Comparison of ENCODE assay signal across 38 cellular contexts in the genomic region with DNA sequence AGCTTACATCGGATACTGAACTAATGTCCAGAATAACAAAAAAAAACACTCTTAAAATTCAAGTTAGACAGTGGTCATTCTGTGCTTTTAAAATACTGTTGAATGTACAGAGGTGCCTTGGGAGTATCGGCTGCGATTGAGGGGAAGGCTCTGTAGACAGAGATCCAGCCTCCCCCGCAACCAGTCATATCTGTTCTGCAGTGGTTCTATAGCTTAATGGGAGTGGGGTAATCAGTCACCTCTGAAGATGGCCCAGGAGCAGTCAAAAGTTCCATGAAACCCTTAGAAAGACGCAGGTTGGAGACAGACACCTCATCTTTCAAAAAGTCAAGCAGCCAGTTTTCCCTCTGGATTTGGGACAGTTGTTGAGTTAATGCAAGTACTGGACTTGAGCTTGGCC.
"Had no signal": no experiment of that assay in that cellular context is flagged by ENCODE, and none has a peak within 500 bp of the region (broad histone marks: within the 10 kb centered on the region; RNA-seq: fewer than 3 reads in every experiment).

No MANE protein-coding gene starts in this region.

- H3K27me3 Mint-ChIP-seq: activated B cell treated with CpG ODN at 0.5 μM for 24 hours; activated CD4-positive, alpha-beta memory T cell treated with anti-CD3 and anti-CD28 coated beads for 36 hours; activated CD8-positive, alpha-beta T cell treated with anti-CD3 and anti-CD28 coated beads for 36 hours; activated naive CD4-positive, alpha-beta T cell treated with anti-CD3 and anti-CD28 coated beads, Interleukin-2, amount 10 ng/mL, durations not matched to agents 7 days and 5 days; activated naive CD4-positive, alpha-beta T cell treated with anti-CD3 and anti-CD28 coated beads, Interleukin-2, amount 50 U/mL, for 24 hours; activated naive CD8-positive, alpha-beta T cell; activated naive CD8-positive, alpha-beta T cell treated with anti-CD3 and anti-CD28 coated beads, Interleukin-2, amount 50 U/mL, for 24 hours; central memory CD8-positive, alpha-beta T cell had no signal

- ATAC-seq: activated CD8-positive, alpha-beta T cell treated with anti-CD3 and anti-CD28 coated beads for 36 hours; activated naive CD8-positive, alpha-beta T cell treated with anti-CD3 and anti-CD28 coated beads, Interleukin-2, amount 50 U/mL, for 24 hours; activated T-cell treated with anti-CD3 and anti-CD28 coated beads, Interleukin-2, amount 50 U/mL, for 4 hours had no signal

- H3K9me3 ChIP-seq: ascending aorta had no signal

- H3K27ac Mint-ChIP-seq: activated B cell treated with CpG ODN at 0.5 μM for 24 hours; activated CD4-positive, alpha-beta memory T cell treated with anti-CD3 and anti-CD28 coated beads for 36 hours; activated CD8-positive, alpha-beta T cell treated with anti-CD3 and anti-CD28 coated beads for 36 hours; activated naive CD4-positive, alpha-beta T cell treated with anti-CD3 and anti-CD28 coated beads, Interleukin-2, amount 10 ng/mL, durations not matched to agents 7 days and 5 days; activated naive CD4-positive, alpha-beta T cell treated with anti-CD3 and anti-CD28 coated beads, Interleukin-2, amount 50 U/mL, for 24 hours; activated naive CD8-positive, alpha-beta T cell; activated naive CD8-positive, alpha-beta T cell treated with anti-CD3 and anti-CD28 coated beads, Interleukin-2, amount 10 ng/mL, durations not matched to agents 7 days and 5 days; activated naive CD8-positive, alpha-beta T cell treated with anti-CD3 and anti-CD28 coated beads, Interleukin-2, amount 50 U/mL, for 24 hours; activated T-helper 1 cell treated with anti-CD3 and anti-CD28 coated beads, Interleukin-12 subunit alpha, Interleukin-12 subunit beta, Interleukin-2, Interleukin-4 antibody, amounts not matched to agents 30 ng/mL and 10 ng/mL and 1 ng/mL, durations not matched to agents 14 hours and 24 hours and 36 hours; activated T-helper 2 cell treated with anti-CD3 and anti-CD28 coated beads, Interferon-gamma antibody, Interleukin-2, Interleukin-4, amounts not matched to agents 10 μg/mL and 5 μg/mL and 100 μg/mL, durations not matched to agents 14 hours and 24 hours and 36 hours; brain; T-helper 1 cell treated with Interleukin-12 subunit alpha and Interleukin-12 subunit beta and Interleukin-4 antibody, amounts not matched to agents 30 μg/mL and 1 μg/mL, for 36 hours; T-helper 2 cell treated with Interferon-gamma antibody and Interleukin-4, amounts not matched to agents 5 μg/mL and 100 μg/mL, for 36 hours had no signal

- H3K36me3 ChIP-seq: ascending aorta, cardiac muscle cell had no signal

- DNase-seq: activated B cell treated with CpG ODN at 0.5 μM for 24 hours; activated CD4-positive, alpha-beta memory T cell treated with anti-CD3 and anti-CD28 coated beads for 36 hours; activated CD4-positive, alpha-beta T cell treated with anti-CD3 and anti-CD28 coated beads for 4 hours; activated CD4-positive, alpha-beta T cell treated with anti-CD3 and anti-CD28 coated beads, Interleukin-2, amount 50 U/mL, for 1 hour; activated CD4-positive, alpha-beta T cell treated with anti-CD3 and anti-CD28 coated beads, Interleukin-2, amount 50 U/mL, for 4 hours; activated CD4-positive, CD25-positive, alpha-beta regulatory T cell treated with anti-CD3 and anti-CD28 coated beads, Interleukin-2, amount 50 U/mL, for 72 hours; activated CD8-positive, alpha-beta memory T cell treated with anti-CD3 and anti-CD28 coated beads, Interleukin-2, amount 50 U/mL, for 4 hours; activated CD8-positive, alpha-beta T cell treated with anti-CD3 and anti-CD28 coated beads for 36 hours; activated effector memory CD4-positive, alpha-beta T cell treated with Interleukin-2 at 50 U/mL for 16 hours; activated gamma-delta T cell; activated naive CD4-positive, alpha-beta T cell treated with anti-CD3 and anti-CD28 coated beads, Interleukin-2, amount 10 ng/mL, durations not matched to agents 7 days and 5 days; activated naive CD4-positive, alpha-beta T cell treated with Interleukin-2 at 50 U/mL for 16 hours; activated naive CD8-positive, alpha-beta T cell treated with anti-CD3 and anti-CD28 coated beads, Interleukin-2, amount 10 ng/mL, durations not matched to agents 7 days and 5 days; activated naive CD8-positive, alpha-beta T cell treated with anti-CD3 and anti-CD28 coated beads, Interleukin-2, amount 50 U/mL, for 24 hours; activated T-cell treated with anti-CD3 and anti-CD28 coated beads for 4 hours; activated T-cell treated with anti-CD3 and anti-CD28 coated beads, Interleukin-2, amount 50 U/mL, for 1 hour; activated T-cell treated with anti-CD3 and anti-CD28 coated beads, Interleukin-2, amount 50 U/mL, for 4 hours; activated T-cell treated with anti-CD3 and anti-CD28 coated beads, Interleukin-2, amount 50 U/mL, for 72 hours; amygdala; anterior cingulate cortex; caudate nucleus; cerebellar nuclear complex; T-helper 1 cell; T-helper 2 cell; T-helper 9 cell had no signal

- H3K36me3 Mint-ChIP-seq: activated CD4-positive, alpha-beta memory T cell treated with anti-CD3 and anti-CD28 coated beads for 36 hours; activated naive CD4-positive, alpha-beta T cell treated with anti-CD3 and anti-CD28 coated beads, Interleukin-2, amount 10 ng/mL, durations not matched to agents 7 days and 5 days; activated naive CD4-positive, alpha-beta T cell treated with anti-CD3 and anti-CD28 coated beads, Interleukin-2, amount 50 U/mL, for 24 hours; activated naive CD8-positive, alpha-beta T cell; activated naive CD8-positive, alpha-beta T cell treated with anti-CD3 and anti-CD28 coated beads, Interleukin-2, amount 10 ng/mL, durations not matched to agents 7 days and 5 days; brain had no signal

- H3K27ac ChIP-seq: ascending aorta, cardiac muscle cell, VCaP had no signal

- H3K4me3 ChIP-seq: ascending aorta, cardiac muscle cell had no signal

- H3K4me1 ChIP-seq: ascending aorta had no signal

- H3K4me3 Mint-ChIP-seq: activated B cell treated with CpG ODN at 0.5 μM for 24 hours; activated CD4-positive, alpha-beta memory T cell treated with anti-CD3 and anti-CD28 coated beads for 36 hours; activated CD8-positive, alpha-beta T cell treated with anti-CD3 and anti-CD28 coated beads for 36 hours; activated naive CD4-positive, alpha-beta T cell treated with anti-CD3 and anti-CD28 coated beads, Interleukin-2, amount 10 ng/mL, durations not matched to agents 7 days and 5 days; activated naive CD4-positive, alpha-beta T cell treated with anti-CD3 and anti-CD28 coated beads, Interleukin-2, amount 50 U/mL, for 24 hours; activated naive CD8-positive, alpha-beta T cell; activated naive CD8-positive, alpha-beta T cell treated with anti-CD3 and anti-CD28 coated beads, Interleukin-2, amount 10 ng/mL, durations not matched to agents 7 days and 5 days; activated naive CD8-positive, alpha-beta T cell treated with anti-CD3 and anti-CD28 coated beads, Interleukin-2, amount 50 U/mL, for 24 hours; activated T-cell treated with anti-CD3 and anti-CD28 coated beads, Interleukin-2, amount 50 U/mL, for 4 hours; activated T-cell treated with anti-CD3 and anti-CD28 coated beads, Interleukin-2, amount 50 U/mL, for 72 hours; activated T-helper 1 cell treated with anti-CD3 and anti-CD28 coated beads, Interleukin-12 subunit alpha, Interleukin-12 subunit beta, Interleukin-2, Interleukin-4 antibody, amounts not matched to agents 30 ng/mL and 10 ng/mL and 1 ng/mL, durations not matched to agents 14 hours and 24 hours and 36 hours; brain; central memory CD8-positive, alpha-beta T cell; T-helper 1 cell treated with Interleukin-12 subunit alpha and Interleukin-12 subunit beta and Interleukin-4 antibody, amounts not matched to agents 30 μg/mL and 1 μg/mL, for 36 hours; T-helper 2 cell treated with Interferon-gamma antibody and Interleukin-4, amounts not matched to agents 5 μg/mL and 100 μg/mL, for 36 hours had no signal

- H3K9me3 Mint-ChIP-seq: activated B cell treated with CpG ODN at 0.5 μM for 24 hours; activated CD4-positive, alpha-beta memory T cell treated with anti-CD3 and anti-CD28 coated beads for 36 hours; activated naive CD4-positive, alpha-beta T cell treated with anti-CD3 and anti-CD28 coated beads, Interleukin-2, amount 10 ng/mL, durations not matched to agents 7 days and 5 days; activated naive CD8-positive, alpha-beta T cell treated with anti-CD3 and anti-CD28 coated beads, Interleukin-2, amount 50 U/mL, for 24 hours; activated T-cell treated with anti-CD3 and anti-CD28 coated beads, Interleukin-2, amount 50 U/mL, for 4 hours; activated T-helper 1 cell treated with anti-CD3 and anti-CD28 coated beads, Interleukin-12 subunit alpha, Interleukin-12 subunit beta, Interleukin-2, Interleukin-4 antibody, amounts not matched to agents 30 ng/mL and 10 ng/mL and 1 ng/mL, durations not matched to agents 14 hours and 24 hours and 36 hours; activated T-helper 2 cell treated with anti-CD3 and anti-CD28 coated beads, Interferon-gamma antibody, Interleukin-2, Interleukin-4, amounts not matched to agents 10 μg/mL and 5 μg/mL and 100 μg/mL, durations not matched to agents 14 hours and 24 hours and 36 hours; central memory CD8-positive, alpha-beta T cell; T-helper 2 cell treated with Interferon-gamma antibody and Interleukin-4, amounts not matched to agents 5 μg/mL and 100 μg/mL, for 36 hours had no signal

- H3K4me1 Mint-ChIP-seq: activated B cell treated with CpG ODN at 0.5 μM for 24 hours; activated naive CD4-positive, alpha-beta T cell treated with anti-CD3 and anti-CD28 coated beads, Interleukin-2, amount 10 ng/mL, durations not matched to agents 7 days and 5 days; activated naive CD4-positive, alpha-beta T cell treated with anti-CD3 and anti-CD28 coated beads, Interleukin-2, amount 50 U/mL, for 24 hours; activated naive CD8-positive, alpha-beta T cell treated with anti-CD3 and anti-CD28 coated beads, Interleukin-2, amount 10 ng/mL, durations not matched to agents 7 days and 5 days; activated naive CD8-positive, alpha-beta T cell treated with anti-CD3 and anti-CD28 coated beads, Interleukin-2, amount 50 U/mL, for 24 hours; brain had no signal

- FAIRE-seq: bronchial epithelial cell, TTC549 had no signal

- H3K27me3 ChIP-seq: ascending aorta had no signal
